Comparison of ENCODE assay signal across 8 cellular contexts in genomic region chr11:57248780-57249383, GRCh38. TPM values are rescaled to one million over a fixed set of nuclear protein-coding genes. Genes with fewer than 3 reads are reported as not detected.
DNase-seq lines count a peak whose midpoint lies in the region; ATAC-seq and TF ChIP-seq lines count a peak whose summit lies in the region.

No MANE protein-coding gene starts in this region.

- no peaks in the 10 kb centered on the region for H3K9me3 Mint-ChIP-seq in activated naive CD4-positive, alpha-beta T cell treated with anti-CD3 and anti-CD28 coated beads, Interleukin-2, amount 50 U/mL, for 72 hours

- intact Hi-C loops in left cardiac atrium (cut with DNase I): loop anchor here (1.0 to 10.0 kb wide), 3 partner anchors 54 to 407 kb away; no protein-coding TSS in a partner anchor

- peak; percentile 40 for TF ChIP-seq CTCF in GM13977 (IDR thresholded peaks at IDR 0.05; ENCODE audit: extremely low read depth, insufficient read depth, missing control alignments)

- in situ Hi-C loops in ACHN (cut with HindIII; ENCODE audit: low pct_ligation_motif_present, low pct_unique_long_range_greater_than_20kb, low sequenced_read_pairs): no loop called here
- in situ Hi-C loops in GM13977 (cut with MboI; ENCODE audit: low pct_unique_long_range_greater_than_20kb, low sequenced_read_pairs, unreplicated experiment): loop anchor here (10.0 kb wide), 1 partner anchor 394 kb away; no protein-coding TSS in a partner anchor

- DNase-seq in ACHN (peak; percentile 38), GM13977 (ENCODE audit: low spot score) (no peak), NCI-H446 treated with DMSO at 0.1 percent for 48 hours (lab: John Stamatoyannopoulos, UW) (peak; percentile 43), left cardiac atrium (peak; percentile 73), putamen (ENCODE audit: low spot score) (peak; percentile 29)
- peak in 1 of 2 donors; percentile 18 for DNase-seq in activated naive CD4-positive, alpha-beta T cell treated with anti-CD3 and anti-CD28 coated beads, Interleukin-2, amount 50 U/mL, for 72 hours (ENCODE audit: low spot score in 2 of 2)

- ATAC-seq in HG02981 (IDR thresholded peaks at IDR 0.05; ENCODE audit: unreplicated experiment) (peak; percentile 59), left cardiac atrium (peak; percentile 93), GM21423 (IDR thresholded peaks at IDR 0.05; ENCODE audit: unreplicated experiment) (no peak)
- peak; percentile 28 to 65 for ATAC-seq in activated naive CD4-positive, alpha-beta T cell treated with anti-CD3 and anti-CD28 coated beads, Interleukin-2, amount 50 U/mL, for 72 hours

- H3K36me3 Mint-ChIP-seq in activated naive CD4-positive, alpha-beta T cell treated with anti-CD3 and anti-CD28 coated beads, Interleukin-2, amount 50 U/mL, for 72 hours: no peaks in the 10 kb centered on the region

- H3K27ac Mint-ChIP-seq in activated naive CD4-positive, alpha-beta T cell treated with anti-CD3 and anti-CD28 coated beads, Interleukin-2, amount 50 U/mL, for 72 hours: no peak overlapping the region

RNA-seq across cellular contexts. Expression of gene APLNR, which starts 11.8 kb away (rescaled TPM):
- total RNA-seq in activated naive CD4-positive, alpha-beta T cell treated with anti-CD3 and anti-CD28 coated beads, Interleukin-2, amount 50 U/mL, for 72 hours: not detected
- 10 to 100 TPM; 20.2 to 21.6 TPM for total RNA-seq in left cardiac atrium

Comparison
In these comparisons a context has a peak if more than half of its experiments do, and no peak if none do; other contexts are left out.
1. RNA of gene APLNR, which starts 11.8 kb away (total RNA-seq): 20.2 to 21.6 TPM in left cardiac atrium; not detected in activated naive CD4-positive, alpha-beta T cell treated with anti-CD3 and anti-CD28 coated beads, Interleukin-2, amount 50 U/mL, for 72 hours; every median in the first group is over 10 times any median in the second.